22 cellular contexts compared by ENCODE assay signal in the genomic region with DNA sequence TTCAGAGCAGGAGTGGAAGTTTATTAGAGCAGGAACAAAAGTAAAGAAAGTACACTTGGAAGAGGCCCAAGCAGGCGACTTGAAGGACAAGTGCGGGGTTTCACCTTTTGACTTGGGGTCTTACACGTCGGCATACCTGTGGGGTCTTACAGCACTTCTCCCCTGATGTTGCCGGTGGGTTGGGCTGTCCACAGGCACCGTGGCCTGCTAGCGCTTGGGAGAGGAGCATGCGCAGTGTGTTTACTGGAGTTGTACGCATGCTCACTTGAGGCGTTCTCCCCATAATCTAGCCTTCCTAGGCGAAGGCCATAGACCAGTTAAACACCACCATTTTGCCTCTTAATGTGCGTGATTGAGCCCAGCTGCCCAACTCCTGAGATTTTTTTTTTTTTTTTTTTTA.
"Had no signal": no experiment of that assay in that cellular context is flagged by ENCODE, and none has a peak within 500 bp of the region (broad histone marks: within the 10 kb centered on the region; RNA-seq: fewer than 3 reads in every experiment).

No MANE protein-coding gene starts in this region.

- H3K27ac ChIP-seq: epithelial cell of prostate, esophagus muscularis mucosa, gastrocnemius medialis, left ventricle myocardium inferior, parathyroid adenoma, psoas muscle, right lobe of liver, thoracic aorta, transverse colon had no signal

- H3K4me3 ChIP-seq: esophagus muscularis mucosa, gastrocnemius medialis, left ventricle myocardium inferior, lung, psoas muscle, right lobe of liver, thoracic aorta, transverse colon had no signal

- H3K36me3 Mint-ChIP-seq: natural killer cell treated with Interleukin-12 subunit alpha and Interleukin-12 subunit beta and Interleukin-15 and Interleukin-18, amount 100 ng/mL, for 72 hours; stimulated activated naive B cell treated with anti-CD40 and anti-IgM and Interleukin-4, amounts not matched to agents 10 μg/mL and 1 μg/mL and 100 μg/mL, for 72 hours had no signal

- H3K9me3 ChIP-seq: esophagus muscularis mucosa, gastrocnemius medialis, left ventricle myocardium inferior, psoas muscle, right lobe of liver, thoracic aorta, transverse colon had no signal

- H3K27me3 ChIP-seq: gastrocnemius medialis, right lobe of liver had no signal

- H3K36me3 ChIP-seq: esophagus muscularis mucosa, gastrocnemius medialis, left ventricle myocardium inferior, right lobe of liver, thoracic aorta, transverse colon had no signal

- ATAC-seq: effector memory CD8-positive, alpha-beta T cell; gastrocnemius medialis; natural killer cell treated with Interleukin-12 subunit alpha and Interleukin-12 subunit beta and Interleukin-15 and Interleukin-18, amount 100 ng/mL, for 72 hours; psoas muscle; right lobe of liver; stimulated activated naive B cell treated with anti-CD40 and anti-IgM and Interleukin-4, amounts not matched to agents 10 μg/mL and 1 μg/mL and 100 μg/mL, for 72 hours; stimulated activated naive CD8-positive, alpha-beta T cell treated with anti-CD3 and anti-CD28 coated beads, Interleukin-15, amount 100 ng/mL, for 72 hours had no signal

- H3K9me3 Mint-ChIP-seq: dendritic cell treated with granulocyte-macrophage colony-stimulating factor and Interleukin-4, amounts not matched to agents 40 ng/mL and 50 ng/mL, for 4 days; effector memory CD8-positive, alpha-beta T cell; natural killer cell treated with Interleukin-12 subunit alpha and Interleukin-12 subunit beta and Interleukin-15 and Interleukin-18, amount 100 ng/mL, for 72 hours; stimulated activated naive B cell treated with anti-CD40 and anti-IgM and Interleukin-4, amounts not matched to agents 10 μg/mL and 1 μg/mL and 100 μg/mL, for 72 hours; stimulated activated naive CD8-positive, alpha-beta T cell treated with anti-CD3 and anti-CD28 coated beads, Interleukin-15, amount 100 ng/mL, for 72 hours had no signal

- H3K27ac Mint-ChIP-seq: dendritic cell treated with granulocyte-macrophage colony-stimulating factor and Interleukin-4, amounts not matched to agents 40 ng/mL and 50 ng/mL, for 4 days; effector memory CD8-positive, alpha-beta T cell; stimulated activated naive B cell treated with anti-CD40 and anti-IgM and Interleukin-4, amounts not matched to agents 10 μg/mL and 1 μg/mL and 100 μg/mL, for 72 hours; stimulated activated naive CD8-positive, alpha-beta T cell treated with anti-CD3 and anti-CD28 coated beads, Interleukin-15, amount 100 ng/mL, for 72 hours had no signal

- H3K4me1 ChIP-seq: gastrocnemius medialis, parathyroid adenoma, psoas muscle, right lobe of liver, transverse colon had no signal

- H3K79me2 ChIP-seq: parathyroid adenoma had no signal

- H3K4me1 Mint-ChIP-seq: stimulated activated naive B cell treated with anti-CD40 and anti-IgM and Interleukin-4, amounts not matched to agents 10 μg/mL and 1 μg/mL and 100 μg/mL, for 72 hours had no signal

- DNase-seq: effector memory CD8-positive, alpha-beta T cell; gastrocnemius medialis; islet precursor cell; left ventricle myocardium inferior; mesenchymal stem cell; midbrain; psoas muscle; retina; right lobe of liver; stimulated activated CD4-positive, alpha-beta T cell treated with anti-CD3 and anti-CD28 coated beads, Interleukin-15, amount 100 ng/mL, for 24 hours; stimulated activated CD4-positive, alpha-beta T cell treated with anti-CD3 and anti-CD28 coated beads, Interleukin-1b, Interleukin-23, amount 100 ng/mL, for 48 hours; stimulated activated CD4-positive, alpha-beta T cell treated with anti-CD3 and anti-CD28 coated beads, Interleukin-4, amount 100 ng/mL, for 24 hours; stimulated activated naive B cell treated with anti-CD40 and anti-IgM and Interleukin-4, amounts not matched to agents 10 μg/mL and 1 μg/mL and 100 μg/mL, for 72 hours; stimulated activated naive CD8-positive, alpha-beta T cell treated with anti-CD3 and anti-CD28 coated beads, Interleukin-15, amount 100 ng/mL, for 72 hours; transverse colon had no signal

- H3K4me3 Mint-ChIP-seq: dendritic cell treated with granulocyte-macrophage colony-stimulating factor and Interleukin-4, amounts not matched to agents 40 ng/mL and 50 ng/mL, for 4 days; effector memory CD8-positive, alpha-beta T cell; natural killer cell treated with Interleukin-12 subunit alpha and Interleukin-12 subunit beta and Interleukin-15 and Interleukin-18, amount 100 ng/mL, for 72 hours; stimulated activated naive B cell treated with anti-CD40 and anti-IgM and Interleukin-4, amounts not matched to agents 10 μg/mL and 1 μg/mL and 100 μg/mL, for 72 hours; stimulated activated naive CD8-positive, alpha-beta T cell treated with anti-CD3 and anti-CD28 coated beads, Interleukin-15, amount 100 ng/mL, for 72 hours had no signal

- H2AFZ ChIP-seq: parathyroid adenoma had no signal

- H3K27me3 Mint-ChIP-seq: stimulated activated naive CD8-positive, alpha-beta T cell treated with anti-CD3 and anti-CD28 coated beads, Interleukin-15, amount 100 ng/mL, for 72 hours had no signal
